23 cellular contexts compared by ENCODE assay signal in the genomic region with DNA sequence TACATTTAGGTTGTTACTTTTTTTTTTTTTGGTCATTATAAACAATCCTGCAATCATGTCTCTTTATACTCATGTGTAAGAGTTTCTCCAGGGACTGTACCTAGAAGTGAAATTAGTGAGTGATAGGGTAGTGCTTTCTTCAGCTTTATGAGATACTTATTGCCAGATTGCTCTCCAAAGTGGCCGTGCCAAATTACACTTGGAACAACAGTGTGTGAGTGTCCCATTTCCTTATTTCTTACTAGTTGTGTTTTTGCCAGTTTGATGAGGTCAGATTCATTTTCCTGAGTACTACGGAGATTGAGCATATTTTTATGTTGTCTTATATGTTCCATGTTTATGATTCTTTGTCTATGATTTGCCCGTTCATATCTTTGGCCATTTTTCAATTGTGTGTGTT. TPM values are rescaled to one million over a fixed set of nuclear protein-coding genes. Genes with fewer than 3 reads are reported as not detected.
A peak's percentile ranks its signal among the peaks of the same experiment; 100 is the strongest.
DNase-seq lines count a peak whose midpoint lies in the region; ATAC-seq and TF ChIP-seq lines count a peak whose summit lies in the region.
"Had no signal": no experiment of that assay in that cellular context is flagged by ENCODE, and none has a peak within 500 bp of the region (broad histone marks: within the 10 kb centered on the region; RNA-seq: fewer than 3 reads in every experiment).

No MANE protein-coding gene starts in this region.

- H3K9me2 ChIP-seq in Karpas-422 (replicated peaks; ENCODE audit: insufficient read depth, low read length): no peaks in the 10 kb centered on the region

- no peak overlapping the region for H3K9ac ChIP-seq in mammary epithelial cell (ENCODE audit: insufficient read depth, low read length)
- H3K9ac ChIP-seq in colonic mucosa (ENCODE audit: low read depth in 2 of 2, low read length in 2 of 2): no peak overlapping the region
- no peak overlapping the region for H3K9ac ChIP-seq in subcutaneous abdominal adipose tissue (ENCODE audit: low read length in 5 of 5)
- H3K9ac ChIP-seq in Karpas-422 (ENCODE audit: low read length): no peak overlapping the region

- in situ Hi-C loops in mammary epithelial cell (cut with MboI; ENCODE audit: low sequenced_read_pairs in 2 of 2): no loop called here

- H3K36me3 ChIP-seq in breast epithelium: no peaks in the 10 kb centered on the region
- H3K36me3 ChIP-seq in mammary epithelial cell (ENCODE audit: insufficient read depth, low read length): peaks cover 2% of the 10 kb centered on the region
- no peaks in the 10 kb centered on the region for H3K36me3 ChIP-seq in colonic mucosa
- no peaks in the 10 kb centered on the region for H3K36me3 ChIP-seq in subcutaneous abdominal adipose tissue (ENCODE audit: control insufficient read depth in 5 of 5, insufficient read depth in 5 of 5, low read length in 5 of 5)
- H3K36me3 ChIP-seq in Karpas-422 (ENCODE audit: insufficient read depth, low read length): peaks cover 62% of the 10 kb centered on the region
- H3K36me3 ChIP-seq: brain microvascular endothelial cell, heart left ventricle, left lung, SJCRH30, suprapubic skin, vagina had no signal

- H3K4me3 ChIP-seq in breast epithelium (no peak overlapping the region), mammary epithelial cell (replicated peaks in 1 of 3; ENCODE audit: insufficient read depth in 1 of 3, low read depth in 2 of 3, low read length in 3 of 3) (no peak overlapping the region), colonic mucosa (no peak overlapping the region), right cardiac atrium (ENCODE audit: low read length) (no peak overlapping the region), subcutaneous abdominal adipose tissue (ENCODE audit: low read depth in 1 of 5, low read length in 5 of 5) (no peak overlapping the region), Karpas-422 (ENCODE audit: low read length) (no peak overlapping the region)
- H3K4me3 ChIP-seq: heart left ventricle, left lung, SJCRH30, suprapubic skin, vagina had no signal

- TF ChIP-seq CTCF in breast epithelium (IDR thresholded peaks at IDR 0.05) (no peak), mammary epithelial cell (conservative IDR thresholded peaks at IDR 0.05 in 1 of 2, IDR thresholded peaks at IDR 0.05 in 1 of 2; ENCODE audit: extremely low read depth in 1 of 2, insufficient read depth in 1 of 2, low read depth in 1 of 2, low read length in 2 of 2) (no peak), colonic mucosa (IDR thresholded peaks at IDR 0.05) (no peak)

- DNase-seq in breast epithelium (ENCODE audit: low spot score in 2 of 2): no peak
- DNase-seq in mammary epithelial cell: no peak
- peak; percentile 40 for DNase-seq in colonic mucosa
- DNase-seq in right cardiac atrium: peak in 1 of 3 donors; percentile 14
- no peak for DNase-seq in Karpas-422
- DNase-seq: activated CD4-positive, alpha-beta T cell treated with anti-CD3 and anti-CD28 coated beads for 48 hours; brain microvascular endothelial cell; GDM1; heart left ventricle; HFFc6; IMR-90; left lung; MM.1S; NCI-H82; SJCRH30; stimulated activated CD8-positive, alpha-beta memory T cell treated with anti-CD3 and anti-CD28 coated beads, Interleukin-4, amount 100 ng/mL, for 48 hours had no signal

- TF ChIP-seq POLR2A in breast epithelium (IDR thresholded peaks at IDR 0.05): no peak

- BruUV-seq in mammary epithelial cell (replicated peaks; lab: Mats Ljungman, UMichigan): no TSS peak

- no peak overlapping the region for H2AFZ ChIP-seq in mammary epithelial cell (ENCODE audit: low read depth, low read length)
- H2AFZ ChIP-seq in Karpas-422 (ENCODE audit: low read length): no peak overlapping the region

- H3K4me1 ChIP-seq in breast epithelium: peaks cover 0 to 6% of the 10 kb centered on the region in 2 donors
- peaks cover 17% of the 10 kb centered on the region for H3K4me1 ChIP-seq in mammary epithelial cell (ENCODE audit: insufficient read depth, low read length)
- peaks cover 1% of the 10 kb centered on the region for H3K4me1 ChIP-seq in colonic mucosa
- peaks cover 9% of the 10 kb centered on the region for H3K4me1 ChIP-seq in right cardiac atrium (ENCODE audit: control insufficient read depth, insufficient read depth, low read length)
- H3K4me1 ChIP-seq in subcutaneous abdominal adipose tissue (ENCODE audit: control insufficient read depth in 5 of 5, insufficient read depth in 5 of 5, low read length in 5 of 5): peaks cover 3 to 49% (median 30%) of the 10 kb centered on the region in 5 donors
- peaks cover 79% of the 10 kb centered on the region for H3K4me1 ChIP-seq in Karpas-422 (ENCODE audit: low read length)
- H3K4me1 ChIP-seq: SJCRH30 had no signal

- peaks cover 75% of the 10 kb centered on the region for H3K79me2 ChIP-seq in mammary epithelial cell (ENCODE audit: insufficient read depth, low read length)
- peaks cover 100% of the 10 kb centered on the region for H3K79me2 ChIP-seq in Karpas-422 (ENCODE audit: low read length)

- dilution Hi-C loops in mammary epithelial cell (cut with HindIII; ENCODE audit: low sequenced_read_pairs): loop anchor here (25.0 kb wide), 1 partner anchor 383 kb away; a partner anchor contains a TSS

- no peak overlapping the region for H3K4me2 ChIP-seq in mammary epithelial cell (ENCODE audit: insufficient read depth, low read depth, low read length)
- no peak overlapping the region for H3K4me2 ChIP-seq in Karpas-422 (ENCODE audit: low read depth, low read length, poor library complexity, severe bottlenecking)

- H3K9me3 ChIP-seq in breast epithelium (no peaks in the 10 kb centered on the region), mammary epithelial cell (replicated peaks; ENCODE audit: insufficient read depth, low read length) (no peaks in the 10 kb centered on the region), colonic mucosa (no peaks in the 10 kb centered on the region), right cardiac atrium (ENCODE audit: control insufficient read depth, low read length) (no peaks in the 10 kb centered on the region), subcutaneous abdominal adipose tissue (ENCODE audit: control insufficient read depth in 5 of 5, low read length in 5 of 5) (no peaks in the 10 kb centered on the region), Karpas-422 (ENCODE audit: low read length) (no peaks in the 10 kb centered on the region)
- H3K9me3 ChIP-seq: left lung, SJCRH30, suprapubic skin, vagina had no signal

- WGBS in mammary epithelial cell (ENCODE audit: low coverage, missing lambda C conversion rate): 82% methylated on average over 3 of the region's 3 CpGs
- WGBS in right cardiac atrium: 34% methylated on average over 3 of the region's 3 CpGs

- no peaks in the 10 kb centered on the region for H4K20me1 ChIP-seq in mammary epithelial cell (ENCODE audit: insufficient read depth, low read length)
- H4K20me1 ChIP-seq in Karpas-422 (ENCODE audit: insufficient read depth, low read depth, low read length): no peaks in the 10 kb centered on the region

- ATAC-seq in right cardiac atrium: peak; percentile 68 to 73
- ATAC-seq in GM21390 (IDR thresholded peaks at IDR 0.05; ENCODE audit: unreplicated experiment): no peak
- no peak for ATAC-seq in HG03025 (IDR thresholded peaks at IDR 0.05; ENCODE audit: low FRiP score, unreplicated experiment)
- ATAC-seq: activated T-helper 17 cell treated with anti-CD3 and anti-CD28 coated beads, Interleukin-2, amount 50 U/mL, for 72 hours; left lung had no signal

- H3K27me3 ChIP-seq in breast epithelium: no peaks in the 10 kb centered on the region
- H3K27me3 ChIP-seq in mammary epithelial cell (ENCODE audit: insufficient read depth, low read length): no peaks in the 10 kb centered on the region
- H3K27me3 ChIP-seq in colonic mucosa: no peaks in the 10 kb centered on the region
- no peaks in the 10 kb centered on the region for H3K27me3 ChIP-seq in right cardiac atrium (ENCODE audit: control insufficient read depth, insufficient read depth)
- no peaks in the 10 kb centered on the region for H3K27me3 ChIP-seq in subcutaneous abdominal adipose tissue (ENCODE audit: control insufficient read depth in 5 of 5, insufficient read depth in 4 of 5, low read length in 5 of 5)
- no peaks in the 10 kb centered on the region for H3K27me3 ChIP-seq in Karpas-422 (ENCODE audit: low read length)
- H3K27me3 ChIP-seq: brain microvascular endothelial cell, heart left ventricle, left lung, SJCRH30, suprapubic skin, vagina had no signal

- intact Hi-C loops in breast epithelium (cut with DNase I; ENCODE audit: low total_unique reads) (no loop called here), mammary epithelial cell (cut with micrococcal nuclease) (no loop called here), colonic mucosa (cut with DNase I) (no loop called here), right cardiac atrium (cut with DNase I) (no loop called here)

- CTCF ChIA-PET in mammary epithelial cell (lab: Charles Lee; ENCODE audit: low non-redundant PET): no interaction called here

- H3K27ac ChIP-seq in breast epithelium: peak overlapping the region; percentile 43 to 52
- no peak overlapping the region for H3K27ac ChIP-seq in mammary epithelial cell (ENCODE audit: insufficient read depth, low read depth, low read length)
- H3K27ac ChIP-seq in colonic mucosa: peak overlapping the region; percentile 21
- no peak overlapping the region for H3K27ac ChIP-seq in right cardiac atrium (ENCODE audit: low read length)
- peak overlapping the region; percentile 32 for H3K27ac ChIP-seq in subcutaneous abdominal adipose tissue (ENCODE audit: low read depth, low read length)
- no peak overlapping the region for H3K27ac ChIP-seq in Karpas-422 (ENCODE audit: low read length)
- H3K27ac ChIP-seq: brain microvascular endothelial cell, C4-2B, heart left ventricle, SJCRH30, suprapubic skin, vagina had no signal

RNA-seq across cellular contexts. Expression of a gene that starts 39.2 kb away (rescaled TPM):
- total RNA-seq in breast epithelium: 10 to 100 TPM; 34.9 to 60.9 (median 46.5) TPM
- 10 to 100 TPM; 51.5 to 61.2 TPM for total RNA-seq in mammary epithelial cell
- polyA plus RNA-seq in mammary epithelial cell: 52.5 TPM
- polyA minus RNA-seq in mammary epithelial cell: 77.7 TPM
- 100 to 1,000 TPM; 108 to 140 TPM for total RNA-seq in colonic mucosa
- 10 to 100 TPM; 47.8 to 60.3 (median 56.2) TPM for total RNA-seq in right cardiac atrium
- 17.8 TPM for polyA plus RNA-seq in right cardiac atrium
- total RNA-seq in Karpas-422 (2014; rRNA removed; shearing (Covaris generic); ENCODE audit: low replicate concordance): 172 and 259 TPM in 2 replicates

Comparison
In these comparisons a context has a peak if more than half of its experiments do, and no peak if none do; other contexts are left out.
1. H3K27ac ChIP-seq: peak in breast epithelium (2 of 2), colonic mucosa (single experiment) and subcutaneous abdominal adipose tissue (single experiment); none in mammary epithelial cell (single experiment), right cardiac atrium (single experiment) and Karpas-422 (single experiment).
2. ATAC-seq: peak in right cardiac atrium (2 of 2); none in GM21390 (single experiment) and HG03025 (single experiment).